9 cellular contexts compared by ENCODE assay signal in genomic region chr20:50484271-50484976, GRCh38. TPM values are rescaled to one million over a fixed set of nuclear protein-coding genes. Genes with fewer than 3 reads are reported as not detected.
DNase-seq lines count a peak whose midpoint lies in the region; ATAC-seq, FAIRE-seq and TF ChIP-seq lines count a peak whose summit lies in the region.
"Had no signal": no experiment of that assay in that cellular context is flagged by ENCODE, and none has a peak within 500 bp of the region (broad histone marks: within the 10 kb centered on the region; RNA-seq: fewer than 3 reads in every experiment).

No MANE protein-coding gene starts in this region.

- H3K79me2 ChIP-seq in Loucy (ENCODE audit: insufficient read depth, low read length) (no peaks in the 10 kb centered on the region), GM12878 (ENCODE audit: control insufficient read depth, insufficient read depth, low read length) (no peaks in the 10 kb centered on the region)

- H3K4me1 ChIP-seq in Loucy (ENCODE audit: insufficient read depth, low read length, poor library complexity, severe bottlenecking) (peaks cover 26% of the 10 kb centered on the region), GM12878 (ENCODE audit: control insufficient read depth, insufficient read depth, low read length) (peaks cover 30% of the 10 kb centered on the region), muscle layer of duodenum (ENCODE audit: control insufficient read depth in 1 of 2, insufficient read depth in 2 of 2, low read length in 2 of 2) (peaks cover 5 to 8% of the 10 kb centered on the region in 2 donors)

- SMC1A ChIA-PET in GM12878 (lab: Charles Lee; ENCODE audit: uncharacterized antibody, unreplicated experiment): interaction anchor here (1.1 to 95.1 kb wide), 11 partner anchors 7 to 61 kb away, joined by 3 to 2799 read pairs (median 5); partner anchors contain the start of gene PTPN1

- TF ChIP-seq EP300 in GM12878 (IDR thresholded peaks at IDR 0.05; ENCODE audit: borderline replicate concordance in 1 of 2, control insufficient read depth in 1 of 2, low read depth in 2 of 2, low read length in 2 of 2): no peak

- no peak for ATAC-seq in GM12878
- ATAC-seq: WTC11 had no signal

- H3K4me2 ChIP-seq in Loucy (ENCODE audit: low read depth, low read length, poor library complexity, severe bottlenecking) (peak overlapping the region; percentile 65), GM12878 (ENCODE audit: control insufficient read depth, insufficient read depth) (peak overlapping the region; percentile 88)

- H3K36me3 ChIP-seq in Loucy (ENCODE audit: insufficient read depth, low read length): no peaks in the 10 kb centered on the region
- H3K36me3 ChIP-seq in GM12878 (ENCODE audit: control insufficient read depth in 2 of 2, insufficient read depth in 2 of 2, low read length in 1 of 2): no peaks in the 10 kb centered on the region
- H3K36me3 ChIP-seq in muscle layer of duodenum (ENCODE audit: control insufficient read depth in 1 of 2, insufficient read depth in 2 of 2, low read length in 2 of 2): no peaks in the 10 kb centered on the region

- peak; percentile 72 for DNase-seq in CD1c-positive myeloid dendritic cell (ENCODE audit: extremely low spot score)
- no peak for DNase-seq in GM12878 (ENCODE audit: low read depth, low spot score)
- no peak for DNase-seq in EL
- DNase-seq in RKO (ENCODE audit: low spot score): no peak
- no peak for DNase-seq in H54 (ENCODE audit: insufficient read length, low spot score)
- no peak for DNase-seq in activated CD4-positive, CD25-positive, alpha-beta regulatory T cell (lab: John Stamatoyannopoulos, UW)

- in situ Hi-C loops in GM12878 (cut with MboI): no loop called here

- H3K4me3 ChIP-seq in Loucy (ENCODE audit: low read length, poor library complexity, severe bottlenecking): peak overlapping the region; percentile 74
- H3K4me3 ChIP-seq in GM12878: no peak overlapping the region
- H3K4me3 ChIP-seq in muscle layer of duodenum (ENCODE audit: low read depth in 1 of 2, low read length in 2 of 2): peak overlapping the region; percentile 64 to 82

- H3K27ac ChIP-seq in GM12878 (ENCODE audit: control insufficient read depth, insufficient read depth) (peak overlapping the region; percentile 54), muscle layer of duodenum (ENCODE audit: low read length) (peak overlapping the region; percentile 89)

- H3K9me3 ChIP-seq in Loucy (ENCODE audit: insufficient read depth, low read depth, low read length) (no peaks in the 10 kb centered on the region), GM12878 (replicated peaks; ENCODE audit: control insufficient read depth, insufficient read depth, low read length) (no peaks in the 10 kb centered on the region; the same call in 2 of the 3 replicates), muscle layer of duodenum (ENCODE audit: control insufficient read depth in 1 of 2, low read length in 2 of 2) (no peaks in the 10 kb centered on the region)

- FAIRE-seq in GM12878 (lab: Jason Lieb, UNC): no peak
- FAIRE-seq in H54 (lab: Jason Lieb, UNC): no peak

- no peaks in the 10 kb centered on the region for H3F3A ChIP-seq in Loucy (ENCODE audit: low read depth)

- 81% methylated on average over 6 of the region's 6 CpGs for WGBS in GM12878 (ENCODE audit: insufficient coverage, insufficient replicate concordance, low lambda C conversion rate, missing lambda C conversion rate)

- TF ChIP-seq POLR2A in GM12878 (IDR thresholded peaks at IDR 0.05; ENCODE audit: low read depth, low read length) (no peak), H54 (IDR thresholded peaks at IDR 0.05; ENCODE audit: low read depth, low read length) (no peak)

- POLR2A ChIA-PET in GM12878 (lab: Charles Lee): interaction anchor here (0.5 to 2.6 kb wide), 8 partner anchors 12 to 484 kb away, joined by 3 to 29 read pairs (median 4); partner anchors contain the start of gene PTPN1

- H3K9me2 ChIP-seq in Loucy (replicated peaks; ENCODE audit: low read depth, low read length): no peaks in the 10 kb centered on the region

- no peak; the same call in 1 of the 2 replicates for TF ChIP-seq CTCF in Loucy (conservative IDR thresholded peaks at IDR 0.05; ENCODE audit: low read length)
- TF ChIP-seq CTCF in GM12878 (IDR thresholded peaks at IDR 0.05 in 2 of 3, conservative IDR thresholded peaks at IDR 0.05 in 1 of 3; ENCODE audit: control insufficient read depth in 2 of 3, extremely low read depth in 1 of 3, insufficient read depth in 1 of 3, low read depth in 3 of 3, low read length in 3 of 3): no peak

- TF ChIP-seq RAD21 in GM12878 (IDR thresholded peaks at IDR 0.05; ENCODE audit: insufficient read depth, low read depth, low read length): peak; percentile 36; the same call in 1 of the 2 replicates

- H3K9ac ChIP-seq in Loucy (ENCODE audit: low read depth, low read length, poor library complexity, severe bottlenecking): peak overlapping the region; percentile 70
- no peak overlapping the region; the same call in 1 of the 2 replicates for H3K9ac ChIP-seq in GM12878 (ENCODE audit: control insufficient read depth, insufficient read depth, low read length)

- H4K20me1 ChIP-seq in Loucy (ENCODE audit: insufficient read depth, low read length, poor library complexity, severe bottlenecking) (no peaks in the 10 kb centered on the region), GM12878 (ENCODE audit: control insufficient read depth, insufficient read depth) (no peaks in the 10 kb centered on the region)

- H3K27me3 ChIP-seq in Loucy (ENCODE audit: insufficient read depth, low read length, poor library complexity, severe bottlenecking): no peaks in the 10 kb centered on the region
- H3K27me3 ChIP-seq in GM12878 (replicated peaks in 1 of 2; ENCODE audit: control insufficient read depth in 2 of 2, insufficient read depth in 2 of 2, low read length in 1 of 2): no peaks in the 10 kb centered on the region
- H3K27me3 ChIP-seq in muscle layer of duodenum (ENCODE audit: low read depth, low read length): no peaks in the 10 kb centered on the region

- RAD21 ChIA-PET in GM12878 (lab: Charles Lee; ENCODE audit: unreplicated experiment): interaction anchor here (0.5 to 1.7 kb wide), 17 partner anchors 8 to 104 kb away, joined by 3 to 23 read pairs (median 4); no protein-coding TSS in a partner anchor

- intact Hi-C loops in GM12878 (cut with micrococcal nuclease; ENCODE audit: unreplicated experiment): no loop called here

- BruUV-seq in GM12878 (replicated peaks; lab: Mats Ljungman, UMichigan): no TSS peak

- CTCF ChIA-PET in GM12878 (lab: Yijun Ruan, JAX): interaction anchor here (0.6 to 2.4 kb wide), 19 partner anchors 13 to 293 kb away, joined by 3 to 16 read pairs (median 4); no protein-coding TSS in a partner anchor

- peak overlapping the region; percentile 82; the same call in 1 of the 2 replicates for H2AFZ ChIP-seq in Loucy (ENCODE audit: low read length)
- peak overlapping the region; percentile 92 for H2AFZ ChIP-seq in GM12878 (ENCODE audit: control insufficient read depth, low read depth, low read length)

TF ChIP-seq in GM12878, 131 proteins besides CTCF, POLR2A, EP300 and RAD21 (continues in another document):
- TF ChIP-seq MTA2 (IDR thresholded peaks at IDR 0.05; ENCODE audit: low read depth) (no peak), RAD51 (IDR thresholded peaks at IDR 0.05) (no peak), NKRF (conservative IDR thresholded peaks at IDR 0.05) (no peak)

RNA-seq across cellular contexts. Expression of gene PTPN1, which starts 25.8 kb away (rescaled TPM):
- total RNA-seq in GM12878 (2013; cell fraction: nucleolus; rRNA removed): 69.6 and 70.9 TPM in 2 replicates
- total RNA-seq in GM12878 (2014; rRNA removed) (61.1 and 66.4 TPM in 2 replicates), GM12878 (2014; rRNA removed; fragmentation: Illumina TruSeq; extraction: Trizol) (45.9 and 47.0 TPM in 2 replicates), GM12878 (2021) (72.8 and 74.7 TPM in 2 replicates)
- 32.2 TPM for polyA plus RNA-seq in GM12878 (2011; ENCODE audit: low read depth)
- polyA plus RNA-seq in GM12878 (2011; rRNA removed) (33.1 and 40.4 TPM in 2 replicates), GM12878 (2014; fragmentation: Illumina TruSeq; extraction: Trizol) (66.7 and 72.2 TPM in 2 replicates), GM12878 (2014; fragmentation: Nextera tagmentation; extraction: Ambion mirVana) (10 to 100 TPM; 15.9 to 20.2 TPM), GM12878 (2014; rRNA removed) (57.6 and 57.8 TPM in 2 replicates), GM12878 (2016; fragmentation: Nextera tagmentation; extraction: Ambion mirVana) (10 to 100 TPM; 37.7 to 40.8 TPM)
- polyA plus RNA-seq in GM12878 (2011; cell fraction: cytosol; rRNA removed): 37.7 and 41.0 TPM in 2 replicates
- 52.3 and 57.0 TPM in 2 replicates for polyA plus RNA-seq in GM12878 (2011; cell fraction: nucleus; rRNA removed)
- 49.6 and 58.1 TPM in 2 replicates for polyA plus RNA-seq in GM12878 (2012)
- 29.8 and 31.8 TPM in 2 replicates for polyA minus RNA-seq in GM12878 (2011; rRNA and poly(A)+ RNA removed)
- polyA minus RNA-seq in GM12878 (2011; cell fraction: cytosol; rRNA and poly(A)+ RNA removed): 12.2 and 13.9 TPM in 2 replicates
- polyA minus RNA-seq in GM12878 (2011; cell fraction: nucleus; rRNA and poly(A)+ RNA removed): 10.9 and 16.2 TPM in 2 replicates
